In the genomic region with DNA sequence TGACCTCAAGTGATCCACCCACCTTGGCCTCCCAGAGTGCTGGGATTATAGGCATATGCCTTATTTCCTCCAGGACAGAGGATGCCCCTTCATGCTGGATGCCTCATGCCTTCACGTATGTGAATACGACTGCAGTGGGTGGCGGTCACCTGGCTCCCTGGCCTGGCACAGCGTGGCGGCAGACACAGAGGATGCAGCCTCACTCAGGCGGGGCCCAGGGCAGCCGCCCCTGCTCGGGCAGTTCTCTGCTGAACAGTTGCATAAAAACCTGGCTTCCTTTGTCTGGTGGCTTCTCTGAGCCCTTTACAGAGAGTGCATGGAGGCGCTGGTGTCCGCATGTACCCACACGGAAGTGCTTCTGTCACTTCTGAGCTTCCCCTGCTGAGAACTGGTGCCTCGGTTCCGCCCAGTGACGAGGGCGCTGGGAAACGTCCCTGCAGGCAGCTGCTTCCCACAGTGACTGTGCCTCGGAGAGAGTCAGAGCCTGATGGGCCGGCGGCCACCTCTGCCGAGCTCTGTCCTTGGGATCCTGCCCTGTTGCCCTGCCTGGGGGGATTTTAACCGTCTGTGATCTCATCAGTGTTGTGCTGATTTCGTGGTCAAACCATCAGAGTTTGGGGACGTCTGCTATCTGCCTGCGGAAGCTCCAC, we compare ENCODE assay signal across 17 cellular contexts.
DNase-seq lines count a peak whose midpoint lies in the region; ATAC-seq, FAIRE-seq and TF ChIP-seq lines count a peak whose summit lies in the region.
"Had no signal": no experiment of that assay in that cellular context is flagged by ENCODE, and none has a peak within 500 bp of the region (broad histone marks: within the 10 kb centered on the region; RNA-seq: fewer than 3 reads in every experiment).

No MANE protein-coding gene starts in this region.

- POLR2A ChIA-PET in activated CD8-positive, alpha-beta T cell treated with anti-CD3 and anti-CD28 coated beads for 36 hours (lab: Charles Lee), result no interaction called here

- peak overlapping the region; percentile 79 for H3K27ac Mint-ChIP-seq in neural progenitor cell
- H3K27ac Mint-ChIP-seq in nephron progenitor cell, result no peak overlapping the region
- no peak overlapping the region for H3K27ac Mint-ChIP-seq in activated CD8-positive, alpha-beta T cell treated with anti-CD3 and anti-CD28 coated beads for 36 hours
- H3K27ac Mint-ChIP-seq: activated CD8-positive, alpha-beta memory T cell treated with anti-CD3 and anti-CD28 coated beads, Interleukin-2, amount 10 ng/mL, durations not matched to agents 7 days and 5 days; CD8-positive, alpha-beta T cell; effector memory CD8-positive, alpha-beta T cell; memory B cell had no signal

- H3K4me1 ChIP-seq in BLaER1, result peaks cover 100% of the 10 kb centered on the region
- H3K4me1 ChIP-seq in neural progenitor cell, result peaks cover 6% of the 10 kb centered on the region
- H3K4me1 ChIP-seq: ascending aorta, psoas muscle had no signal

- H3K4me3 Mint-ChIP-seq in neural progenitor cell (no peak overlapping the region), nephron progenitor cell (no peak overlapping the region)
- no peak overlapping the region for H3K4me3 Mint-ChIP-seq in activated CD8-positive, alpha-beta T cell treated with anti-CD3 and anti-CD28 coated beads for 36 hours
- H3K4me3 Mint-ChIP-seq: activated CD8-positive, alpha-beta memory T cell treated with anti-CD3 and anti-CD28 coated beads, Interleukin-2, amount 10 ng/mL, durations not matched to agents 7 days and 5 days; CD8-positive, alpha-beta T cell; effector memory CD8-positive, alpha-beta T cell; stimulated activated naive CD8-positive, alpha-beta T cell treated with anti-CD3 and anti-CD28 coated beads, Interleukin-15, amount 100 ng/mL, for 72 hours had no signal

- H3K9me3 ChIP-seq in BLaER1, result 0 out of 2 replicates have a peak, but pooled peaks cover 6% of the 10 kb centered on the region
- no peaks in the 10 kb centered on the region for H3K9me3 ChIP-seq in neural progenitor cell (ENCODE audit: low read depth)
- H3K9me3 ChIP-seq: ascending aorta, psoas muscle had no signal

- H3K36me3 ChIP-seq in BLaER1, result no peaks in the 10 kb centered on the region
- no peaks in the 10 kb centered on the region for H3K36me3 ChIP-seq in neural progenitor cell
- H3K36me3 ChIP-seq: ascending aorta had no signal

- intact Hi-C loops in activated CD8-positive, alpha-beta T cell treated with anti-CD3 and anti-CD28 coated beads for 36 hours (cut with micrococcal nuclease), result no loop called here

- H3K27ac ChIP-seq in BLaER1, result peak overlapping the region; percentile 97
- H3K27ac ChIP-seq in neural progenitor cell, result no peak overlapping the region
- H3K27ac ChIP-seq: ascending aorta, psoas muscle had no signal

- H3K4me1 Mint-ChIP-seq in neural progenitor cell (peaks cover 24% of the 10 kb centered on the region), nephron progenitor cell (peaks cover 39% of the 10 kb centered on the region)
- no peaks in the 10 kb centered on the region for H3K4me1 Mint-ChIP-seq in activated CD8-positive, alpha-beta T cell treated with anti-CD3 and anti-CD28 coated beads for 36 hours (ENCODE audit: low read depth)
- H3K4me1 Mint-ChIP-seq: activated CD8-positive, alpha-beta memory T cell treated with anti-CD3 and anti-CD28 coated beads, Interleukin-2, amount 10 ng/mL, durations not matched to agents 7 days and 5 days; stimulated activated naive CD8-positive, alpha-beta T cell treated with anti-CD3 and anti-CD28 coated beads, Interleukin-15, amount 100 ng/mL, for 72 hours had no signal

- no peak for ATAC-seq in activated CD8-positive, alpha-beta T cell treated with anti-CD3 and anti-CD28 coated beads for 36 hours
- ATAC-seq: activated CD8-positive, alpha-beta memory T cell treated with anti-CD3 and anti-CD28 coated beads, Interleukin-2, amount 10 ng/mL, durations not matched to agents 7 days and 5 days; CD8-positive, alpha-beta T cell; effector memory CD8-positive, alpha-beta T cell; stimulated activated naive CD8-positive, alpha-beta T cell treated with anti-CD3 and anti-CD28 coated beads, Interleukin-15, amount 100 ng/mL, for 72 hours had no signal

- no peak overlapping the region for H2AFZ ChIP-seq in neural progenitor cell (replicated peaks)

- H3K9me3 Mint-ChIP-seq in neural progenitor cell, result no peaks in the 10 kb centered on the region
- H3K9me3 Mint-ChIP-seq in nephron progenitor cell, result no peaks in the 10 kb centered on the region
- H3K9me3 Mint-ChIP-seq in activated CD8-positive, alpha-beta T cell treated with anti-CD3 and anti-CD28 coated beads for 36 hours, result no peaks in the 10 kb centered on the region
- H3K9me3 Mint-ChIP-seq: CD8-positive, alpha-beta T cell; memory B cell; stimulated activated naive CD8-positive, alpha-beta T cell treated with anti-CD3 and anti-CD28 coated beads, Interleukin-15, amount 100 ng/mL, for 72 hours had no signal

- H4K20me1 ChIP-seq in BLaER1, result no peaks in the 10 kb centered on the region
- H4K20me1 ChIP-seq in neural progenitor cell (ENCODE audit: low read depth), result no peaks in the 10 kb centered on the region

- H3K9ac ChIP-seq in BLaER1, result 0 out of 2 replicates have a peak overlapping the region, but pooled peaks have one; percentile 13
- no peak overlapping the region for H3K9ac ChIP-seq in neural progenitor cell

- FAIRE-seq in GM19239 (lab: Jason Lieb, UNC), result no peak
- FAIRE-seq: TTC549 had no signal

- peaks cover 5% of the 10 kb centered on the region for H3K27me3 Mint-ChIP-seq in neural progenitor cell (ENCODE audit: insufficient read depth, low read depth)
- peaks cover 20% of the 10 kb centered on the region for H3K27me3 Mint-ChIP-seq in nephron progenitor cell (ENCODE audit: low read depth, poor library complexity)
- no peaks in the 10 kb centered on the region for H3K27me3 Mint-ChIP-seq in activated CD8-positive, alpha-beta T cell treated with anti-CD3 and anti-CD28 coated beads for 36 hours
- H3K27me3 Mint-ChIP-seq: activated CD8-positive, alpha-beta memory T cell treated with anti-CD3 and anti-CD28 coated beads, Interleukin-2, amount 10 ng/mL, durations not matched to agents 7 days and 5 days had no signal

- DNase-seq in M059J (ENCODE audit: low read depth) (peak; percentile 72), fibroblast of the aortic adventitia (ENCODE audit: low read depth) (peak; percentile 43), neural progenitor cell (ENCODE audit: low spot score) (no peak), nephron progenitor cell (no peak), GM19239 (ENCODE audit: insufficient read length, low spot score) (no peak), NOMO-1 treated with dmso at 0.1 percent for 144 hours (lab: John Stamatoyannopoulos, UW; ENCODE audit: unreplicated experiment) (no peak)
- no peak for DNase-seq in activated CD8-positive, alpha-beta T cell treated with anti-CD3 and anti-CD28 coated beads for 36 hours
- DNase-seq: activated CD8-positive, alpha-beta memory T cell treated with anti-CD3 and anti-CD28 coated beads, Interleukin-2, amount 10 ng/mL, durations not matched to agents 7 days and 5 days; CD8-positive, alpha-beta T cell; effector memory CD8-positive, alpha-beta T cell; NCI-H446 treated with DMSO at 0.1 percent for 48 hours; stimulated activated naive CD8-positive, alpha-beta T cell treated with anti-CD3 and anti-CD28 coated beads, Interleukin-15, amount 100 ng/mL, for 72 hours had no signal

- no peaks in the 10 kb centered on the region for H3K79me2 ChIP-seq in neural progenitor cell (ENCODE audit: low read depth)

- H3K36me3 Mint-ChIP-seq in neural progenitor cell (no peaks in the 10 kb centered on the region), nephron progenitor cell (ENCODE audit: low read depth) (no peaks in the 10 kb centered on the region)
- no peaks in the 10 kb centered on the region for H3K36me3 Mint-ChIP-seq in activated CD8-positive, alpha-beta T cell treated with anti-CD3 and anti-CD28 coated beads for 36 hours (ENCODE audit: low read depth)
- H3K36me3 Mint-ChIP-seq: activated CD8-positive, alpha-beta memory T cell treated with anti-CD3 and anti-CD28 coated beads, Interleukin-2, amount 10 ng/mL, durations not matched to agents 7 days and 5 days; CD8-positive, alpha-beta T cell; memory B cell had no signal

- no peaks in the 10 kb centered on the region for H3K27me3 ChIP-seq in BLaER1
- H3K27me3 ChIP-seq in neural progenitor cell, result no peaks in the 10 kb centered on the region
- H3K27me3 ChIP-seq: ascending aorta had no signal

- H3K4me3 ChIP-seq in BLaER1, result no peak overlapping the region
- no peak overlapping the region for H3K4me3 ChIP-seq in fibroblast of the aortic adventitia (ENCODE audit: low read depth, low read length)
- no peak overlapping the region for H3K4me3 ChIP-seq in neural progenitor cell
- H3K4me3 ChIP-seq: ascending aorta, psoas muscle had no signal

- CTCF ChIA-PET in activated CD8-positive, alpha-beta T cell treated with anti-CD3 and anti-CD28 coated beads for 36 hours (lab: Charles Lee), result no interaction called here

- H3K4me2 ChIP-seq in BLaER1 (peak overlapping the region; percentile 94), neural progenitor cell (no peak overlapping the region)

- no peaks in the 10 kb centered on the region for H3F3A ChIP-seq in neural progenitor cell (ENCODE audit: low read depth)

- TF ChIP-seq CTCF in fibroblast of the aortic adventitia (IDR thresholded peaks at IDR 0.05; ENCODE audit: insufficient read depth, low read length), result no peak
- TF ChIP-seq CTCF in neural progenitor cell (IDR thresholded peaks at IDR 0.05), result no peak
- TF ChIP-seq CTCF in nephron progenitor cell (IDR thresholded peaks at IDR 0.05), result no peak
- TF ChIP-seq CTCF in activated CD8-positive, alpha-beta T cell treated with anti-CD3 and anti-CD28 coated beads for 36 hours (IDR thresholded peaks at IDR 0.05), result no peak

Comparison
In these comparisons a context has a peak if more than half of its experiments do, and no peak if none do; other contexts are left out.
1. DNase-seq: peak in M059J (single experiment) and fibroblast of the aortic adventitia (single experiment); none in neural progenitor cell (single experiment), nephron progenitor cell (single experiment), activated CD8-positive, alpha-beta T cell treated with anti-CD3 and anti-CD28 coated beads for 36 hours (single experiment), GM19239 (single experiment) and NOMO-1 treated with dmso at 0.1 percent for 144 hours (single experiment).